In genomic region chr15:27481768-27482167, GRCh38 we compare ENCODE assay signal across 31 cellular contexts.
DNase-seq lines count a peak whose midpoint lies in the region; ATAC-seq and TF ChIP-seq lines count a peak whose summit lies in the region.
"Had no signal": no experiment of that assay in that cellular context is flagged by ENCODE, and none has a peak within 500 bp of the region (broad histone marks: within the 10 kb centered on the region; RNA-seq: fewer than 3 reads in every experiment).

No MANE protein-coding gene starts in this region.

- H4K20me1 ChIP-seq in GM23338 (replicated peaks; ENCODE audit: insufficient read depth), result no peaks in the 10 kb centered on the region

- CTCF ChIA-PET in RWPE1 (lab: Yijun Ruan, JAX), result no interaction called here

- peaks cover 8% of the 10 kb centered on the region; the same call in 1 of the 2 replicates for H3K9me2 ChIP-seq in GM23338 (ENCODE audit: insufficient read depth)

- H3K18ac ChIP-seq in mesendoderm (ENCODE audit: low read length), result no peak overlapping the region

- H3K27ac ChIP-seq in GM23338 (ENCODE audit: low read depth) (peak overlapping the region; percentile 1; the same call in 1 of the 2 replicates), mesendoderm (ENCODE audit: low read depth, low read length) (no peak overlapping the region), RWPE1 (no peak overlapping the region)
- H3K27ac ChIP-seq: HL-60 had no signal

- H2AK5ac ChIP-seq in mesendoderm (ENCODE audit: low read length), result no peak overlapping the region

- no peak overlapping the region for H2BK15ac ChIP-seq in mesendoderm (replicated peaks; ENCODE audit: low read depth)

- no peaks in the 10 kb centered on the region for H3K9me3 ChIP-seq in NT2/D1 (ENCODE audit: insufficient read depth, low read length)
- H3K9me3 ChIP-seq: BE2C, HAP-1 had no signal

- no peaks in the 10 kb centered on the region for H3K79me1 ChIP-seq in mesendoderm (ENCODE audit: low read length)

- peaks cover 27% of the 10 kb centered on the region for H3K4me1 ChIP-seq in GM23338 (ENCODE audit: insufficient read depth)
- peaks cover 2% of the 10 kb centered on the region for H3K4me1 ChIP-seq in NT2/D1 (ENCODE audit: insufficient read depth, insufficient read length)
- no peaks in the 10 kb centered on the region for H3K4me1 ChIP-seq in mesendoderm (ENCODE audit: control insufficient read depth, low read depth, low read length)
- H3K4me1 ChIP-seq: HAP-1 had no signal

- peaks cover 17% of the 10 kb centered on the region; the same call in 2 of the 3 replicates for H3K36me3 Mint-ChIP-seq in GM23338 (ENCODE audit: low read depth)
- H3K36me3 Mint-ChIP-seq: CD14-positive monocyte; CD8-positive, alpha-beta memory T cell had no signal

- H3K4me2 ChIP-seq in GM23338, result peak overlapping the region; percentile 45
- no peak overlapping the region for H3K4me2 ChIP-seq in mesendoderm (ENCODE audit: low read length)

- WGBS in mesendoderm (ENCODE audit: extremely low coverage, insufficient coverage, low lambda C conversion rate), result no CpG with 5 or more reads among the region's 4 CpGs

- H3K79me2 ChIP-seq in GM23338 (replicated peaks; ENCODE audit: insufficient read depth), result no peaks in the 10 kb centered on the region
- no peaks in the 10 kb centered on the region for H3K79me2 ChIP-seq in mesendoderm (ENCODE audit: control insufficient read depth, insufficient read depth, low read length)

- no peak overlapping the region for H3K23ac ChIP-seq in mesendoderm (ENCODE audit: low read length)

- TF ChIP-seq CTCF in GM23338 (conservative IDR thresholded peaks at IDR 0.05; ENCODE audit: low read depth in 2 of 2) (no peak), RWPE1 (conservative IDR thresholded peaks at IDR 0.05; ENCODE audit: low read depth) (no peak)

- H3K36me3 ChIP-seq in GM23338 (ENCODE audit: insufficient read depth), result no peaks in the 10 kb centered on the region
- no peaks in the 10 kb centered on the region for H3K36me3 ChIP-seq in NT2/D1 (ENCODE audit: insufficient read depth, insufficient read length, low read length)
- H3K36me3 ChIP-seq in mesendoderm (ENCODE audit: control insufficient read depth, insufficient read depth, low read length), result no peaks in the 10 kb centered on the region
- H3K36me3 ChIP-seq: BE2C, HAP-1 had no signal

- H3K27me3 ChIP-seq in GM23338 (ENCODE audit: insufficient read depth) (no peaks in the 10 kb centered on the region), NT2/D1 (ENCODE audit: insufficient read depth, insufficient read length) (no peaks in the 10 kb centered on the region), mesendoderm (ENCODE audit: insufficient read depth, low read length, poor library complexity) (no peaks in the 10 kb centered on the region)
- H3K27me3 ChIP-seq: BE2C had no signal

- no peak overlapping the region for H4K8ac ChIP-seq in mesendoderm (ENCODE audit: low read depth, low read length)

- H3K27ac Mint-ChIP-seq in GM23338, result peak overlapping the region; percentile 90
- H3K27ac Mint-ChIP-seq: CD14-positive monocyte; CD8-positive, alpha-beta memory T cell; HFFc6 had no signal

- no peak overlapping the region for H3K56ac ChIP-seq in mesendoderm (ENCODE audit: low read length)

- no peak overlapping the region for H2BK5ac ChIP-seq in mesendoderm (ENCODE audit: low read length)

- peak overlapping the region; percentile 54; the same call in 2 of the 3 replicates for H3K4me3 Mint-ChIP-seq in GM23338
- H3K4me3 Mint-ChIP-seq: CD14-positive monocyte; CD8-positive, alpha-beta memory T cell; HFFc6 had no signal

- POLR2A ChIA-PET in RWPE1 (lab: Yijun Ruan, JAX; ENCODE audit: low non-redundant PET), result no interaction called here

- H3F3A ChIP-seq in GM23338 (replicated peaks; ENCODE audit: low read depth), result peaks cover 12% of the 10 kb centered on the region; the same call in 1 of the 2 replicates

- H2AFZ ChIP-seq in GM23338, result no peak overlapping the region

- ATAC-seq in GM23338 (peak; percentile 99), GM18861 (IDR thresholded peaks at IDR 0.05; ENCODE audit: unreplicated experiment) (no peak), HG03571 (IDR thresholded peaks at IDR 0.05; ENCODE audit: unreplicated experiment) (no peak)

- H2BK120ac ChIP-seq in mesendoderm (ENCODE audit: low read depth, low read length), result no peak overlapping the region

- H3K4me1 Mint-ChIP-seq in GM23338, result peaks cover 31% of the 10 kb centered on the region
- H3K4me1 Mint-ChIP-seq: CD14-positive monocyte; CD8-positive, alpha-beta memory T cell had no signal

- no peak overlapping the region for H4K5ac ChIP-seq in mesendoderm (ENCODE audit: low read length)

- H3K4me3 ChIP-seq in GM23338 (peak overlapping the region; percentile 3; the same call in 1 of the 2 replicates), NT2/D1 (ENCODE audit: insufficient read length, low read depth) (no peak overlapping the region), mesendoderm (ENCODE audit: low read length) (no peak overlapping the region)
- H3K4me3 ChIP-seq: HAP-1 had no signal

- peaks cover 14% of the 10 kb centered on the region for H3K9me3 Mint-ChIP-seq in GM23338

- no peak overlapping the region for H3K4ac ChIP-seq in mesendoderm (ENCODE audit: low read depth, low read length)

- H3K27me3 Mint-ChIP-seq in GM23338 (ENCODE audit: insufficient read depth, low read depth, poor library complexity), result no peaks in the 10 kb centered on the region
- H3K27me3 Mint-ChIP-seq: CD8-positive, alpha-beta memory T cell had no signal

- peak; percentile 73 for DNase-seq in GM23338 (ENCODE audit: low spot score)
- DNase-seq in NT2/D1 (ENCODE audit: low read depth, low spot score), result peak; percentile 70
- peak; percentile 56 for DNase-seq in iPS DF 4.7 (ENCODE audit: extremely low read depth, low spot score)
- DNase-seq in mesendoderm, result peak; percentile 29
- no peak for DNase-seq in cerebellar nuclear complex (lab: John Stamatoyannopoulos, UW)
- DNase-seq in RWPE1 (ENCODE audit: low spot score), result no peak
- DNase-seq: 8988T; ACHN; BE2C; CD8-positive, alpha-beta memory T cell; DMS 273 treated with DMSO at 0.1 percent for 48 hours; DMS79; EL; GF-D8; HFFc6; KBM-7; MV-4-11; NCI-H1105; NCI-H146; NCI-H1930; NCI-H446 treated with DMSO at 0.1 percent for 48 hours; NCI-H526; NCI-H82; NK-92 treated with Interleukin-12 subunit alpha and Interleukin-12 subunit beta, amount 100 ng/mL, for 24 hours; RPMI8226; SHP77 had no signal

- H3K9ac ChIP-seq in NT2/D1 (ENCODE audit: insufficient read length, low read depth) (no peak overlapping the region), mesendoderm (ENCODE audit: low read length) (no peak overlapping the region)

TF ChIP-seq in GM23338, 12 proteins besides CTCF, POLR2A, EP300 and RAD21 (continues in another document):
- TF ChIP-seq ZNF331 (CRISPR knock-in tag; IDR thresholded peaks at IDR 0.05; ENCODE audit: low read depth), result no peak
- peak; percentile 28; the same call in 1 of the 2 replicates for TF ChIP-seq NANOG (IDR thresholded peaks at IDR 0.05; ENCODE audit: borderline replicate concordance)
- TF ChIP-seq POLR2AphosphoS5 (IDR thresholded peaks at IDR 0.05; ENCODE audit: low read depth), result no peak
- TF ChIP-seq, protein P1, sequence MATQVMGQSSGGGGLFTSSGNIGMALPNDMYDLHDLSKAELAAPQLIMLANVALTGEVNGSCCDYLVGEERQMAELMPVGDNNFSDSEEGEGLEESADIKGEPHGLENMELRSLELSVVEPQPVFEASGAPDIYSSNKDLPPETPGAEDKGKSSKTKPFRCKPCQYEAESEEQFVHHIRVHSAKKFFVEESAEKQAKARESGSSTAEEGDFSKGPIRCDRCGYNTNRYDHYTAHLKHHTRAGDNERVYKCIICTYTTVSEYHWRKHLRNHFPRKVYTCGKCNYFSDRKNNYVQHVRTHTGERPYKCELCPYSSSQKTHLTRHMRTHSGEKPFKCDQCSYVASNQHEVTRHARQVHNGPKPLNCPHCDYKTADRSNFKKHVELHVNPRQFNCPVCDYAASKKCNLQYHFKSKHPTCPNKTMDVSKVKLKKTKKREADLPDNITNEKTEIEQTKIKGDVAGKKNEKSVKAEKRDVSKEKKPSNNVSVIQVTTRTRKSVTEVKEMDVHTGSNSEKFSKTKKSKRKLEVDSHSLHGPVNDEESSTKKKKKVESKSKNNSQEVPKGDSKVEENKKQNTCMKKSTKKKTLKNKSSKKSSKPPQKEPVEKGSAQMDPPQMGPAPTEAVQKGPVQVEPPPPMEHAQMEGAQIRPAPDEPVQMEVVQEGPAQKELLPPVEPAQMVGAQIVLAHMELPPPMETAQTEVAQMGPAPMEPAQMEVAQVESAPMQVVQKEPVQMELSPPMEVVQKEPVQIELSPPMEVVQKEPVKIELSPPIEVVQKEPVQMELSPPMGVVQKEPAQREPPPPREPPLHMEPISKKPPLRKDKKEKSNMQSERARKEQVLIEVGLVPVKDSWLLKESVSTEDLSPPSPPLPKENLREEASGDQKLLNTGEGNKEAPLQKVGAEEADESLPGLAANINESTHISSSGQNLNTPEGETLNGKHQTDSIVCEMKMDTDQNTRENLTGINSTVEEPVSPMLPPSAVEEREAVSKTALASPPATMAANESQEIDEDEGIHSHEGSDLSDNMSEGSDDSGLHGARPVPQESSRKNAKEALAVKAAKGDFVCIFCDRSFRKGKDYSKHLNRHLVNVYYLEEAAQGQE (IDR thresholded peaks at IDR 0.05; ENCODE audit: unreplicated experiment), result no peak

Comparison
In these comparisons a context has a peak if more than half of its experiments do, and no peak if none do; other contexts are left out.
1. DNase-seq: peak in GM23338 (single experiment), NT2/D1 (single experiment), iPS DF 4.7 (single experiment) and mesendoderm (single experiment); none in cerebellar nuclear complex (0 of 2) and RWPE1 (single experiment).